Comparison of ENCODE assay signal across 9 cellular contexts in genomic region chr18:34223164-34223892, GRCh38. TPM values are rescaled to one million over a fixed set of nuclear protein-coding genes. Genes with fewer than 3 reads are reported as not detected.
A peak's percentile ranks its signal among the peaks of the same experiment; 100 is the strongest.
DNase-seq lines count a peak whose midpoint lies in the region; ATAC-seq and TF ChIP-seq lines count a peak whose summit lies in the region.
"Had no signal": no experiment of that assay in that cellular context is flagged by ENCODE, and none has a peak within 500 bp of the region (broad histone marks: within the 10 kb centered on the region; RNA-seq: fewer than 3 reads in every experiment).

No MANE protein-coding gene starts in this region.

- H3K36me3 Mint-ChIP-seq in Calu3 (ENCODE audit: insufficient read depth, unreplicated experiment) (peaks cover 13% of the 10 kb centered on the region), nephron progenitor cell (ENCODE audit: low read depth) (no peaks in the 10 kb centered on the region)

- H3K9me3 ChIP-seq in colonic mucosa, result no peaks in the 10 kb centered on the region

- BruUV-seq in Calu3 (replicated peaks; lab: Mats Ljungman, UMichigan), result no TSS peak

- no peak overlapping the region for H3K9ac ChIP-seq in colonic mucosa (ENCODE audit: low read depth in 2 of 2, low read length in 2 of 2)

- H3K27ac Mint-ChIP-seq in Calu3 (ENCODE audit: unreplicated experiment), result no peak overlapping the region
- H3K27ac Mint-ChIP-seq in nephron progenitor cell, result no peak overlapping the region
- H3K27ac Mint-ChIP-seq: activated B cell treated with CpG ODN at 0.5 μM for 24 hours had no signal

- H3K27me3 ChIP-seq in colonic mucosa, result peaks cover 26% of the 10 kb centered on the region

- DNase-seq in Calu3 (no peak), NCI-H1105 (lab: John Stamatoyannopoulos, UW) (peak; percentile 49), colonic mucosa (peak; percentile 21), nephron progenitor cell (peak; percentile 40), NCI-H446 treated with DMSO at 0.1 percent for 48 hours (lab: John Stamatoyannopoulos, UW) (no peak), activated T-cell treated with anti-CD3 and anti-CD28 coated beads for 4 hours (no peak)
- DNase-seq: activated B cell treated with CpG ODN at 0.5 μM for 24 hours had no signal

- H3K4me3 Mint-ChIP-seq in Calu3 (ENCODE audit: low read depth, unreplicated experiment) (peak overlapping the region; percentile 77), nephron progenitor cell (peak overlapping the region; percentile 85)
- H3K4me3 Mint-ChIP-seq: activated B cell treated with CpG ODN at 0.5 μM for 24 hours had no signal

- CTCF ChIA-PET in Calu3 (lab: Charles Lee), result no interaction called here

- TF ChIP-seq CTCF in Calu3 (IDR thresholded peaks at IDR 0.05; ENCODE audit: unreplicated experiment) (no peak), colonic mucosa (IDR thresholded peaks at IDR 0.05) (no peak), nephron progenitor cell (IDR thresholded peaks at IDR 0.05) (no peak)

- H3K27me3 Mint-ChIP-seq in Calu3 (ENCODE audit: unreplicated experiment) (peaks cover 52% of the 10 kb centered on the region), nephron progenitor cell (ENCODE audit: low read depth, poor library complexity) (peaks cover 93% of the 10 kb centered on the region)

- peaks cover 9% of the 10 kb centered on the region for H3K4me1 ChIP-seq in colonic mucosa

- ATAC-seq in HG03565 (IDR thresholded peaks at IDR 0.05; ENCODE audit: unreplicated experiment) (no peak), GM21526 (IDR thresholded peaks at IDR 0.05; ENCODE audit: low FRiP score, unreplicated experiment) (no peak)

- no peaks in the 10 kb centered on the region for H3K36me3 ChIP-seq in colonic mucosa

- intact Hi-C loops in Calu3 (cut with micrococcal nuclease; ENCODE audit: unreplicated experiment) (loop anchor here (10.0 kb wide), 1 partner anchor 469 kb away; no protein-coding TSS in a partner anchor), colonic mucosa (cut with DNase I) (no loop called here)

- H3K4me1 Mint-ChIP-seq in Calu3 (ENCODE audit: low read depth, unreplicated experiment) (peaks cover 30% of the 10 kb centered on the region), nephron progenitor cell (peaks cover 20% of the 10 kb centered on the region)

- no peak overlapping the region for H3K27ac ChIP-seq in colonic mucosa

- H3K9me3 Mint-ChIP-seq in Calu3 (ENCODE audit: low read depth, unreplicated experiment) (peaks cover 5% of the 10 kb centered on the region), nephron progenitor cell (no peaks in the 10 kb centered on the region)
- H3K9me3 Mint-ChIP-seq: activated B cell treated with CpG ODN at 0.5 μM for 24 hours had no signal

- H3K4me3 ChIP-seq in colonic mucosa, result peak overlapping the region; percentile 27

RNA-seq across cellular contexts. Expression of gene NOL4, which starts 1.4 kb away (rescaled TPM):
- not detected in 2 replicates for total RNA-seq in Calu3 (2022)
- 1 to 10 TPM; 1.3 to 1.5 TPM for total RNA-seq in colonic mucosa
- total RNA-seq: activated B cell treated with CpG ODN at 0.5 μM for 24 hours had no signal

Comparison
In these comparisons a context has a peak if more than half of its experiments do, and no peak if none do; other contexts are left out.
1. DNase-seq: peak in NCI-H1105 (single experiment), colonic mucosa (single experiment) and nephron progenitor cell (single experiment); none in Calu3 (single experiment), NCI-H446 treated with DMSO at 0.1 percent for 48 hours (single experiment) and activated T-cell treated with anti-CD3 and anti-CD28 coated beads for 4 hours (single experiment).